Comparison of ENCODE assay signal across 2 cellular contexts in the genomic region with DNA sequence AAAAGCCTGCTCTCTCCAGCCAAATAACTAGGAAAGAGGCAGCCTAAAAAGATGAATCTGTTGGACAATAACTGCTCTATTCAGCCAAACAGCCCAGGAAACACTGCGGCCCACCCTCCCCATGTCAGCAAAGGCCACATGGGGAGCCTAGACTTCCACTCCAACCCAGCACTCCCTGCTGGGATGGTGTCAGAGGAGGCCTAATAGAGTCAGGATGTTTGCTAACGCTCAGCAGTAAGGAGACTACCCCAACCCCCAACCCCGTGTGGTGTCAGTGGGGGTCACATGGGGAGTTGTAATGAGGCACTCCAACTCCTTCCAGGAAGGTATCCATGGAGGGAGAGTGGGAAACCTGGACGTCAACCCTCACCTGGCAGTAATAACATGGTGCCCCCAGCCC.
TF ChIP-seq lines count a peak whose summit lies in the region.

No MANE protein-coding gene starts in this region.

TF ChIP-seq in GM23338, 12 proteins besides CTCF, POLR2A, EP300 and RAD21 (continued from another document):
- TF ChIP-seq EZH2 (IDR thresholded peaks at IDR 0.05; ENCODE audit: low read depth, unreplicated experiment) = no peak
- TF ChIP-seq POLR2AphosphoS5 (IDR thresholded peaks at IDR 0.05; ENCODE audit: low read depth) = no peak
- TF ChIP-seq NANOG (IDR thresholded peaks at IDR 0.05; ENCODE audit: borderline replicate concordance) = no peak
- no peak for TF ChIP-seq ZNF114 (CRISPR knock-in tag; IDR thresholded peaks at IDR 0.05)
- no peak for TF ChIP-seq EZH2phosphoT487 (IDR thresholded peaks at IDR 0.05; ENCODE audit: unreplicated experiment)
- TF ChIP-seq, protein P1, sequence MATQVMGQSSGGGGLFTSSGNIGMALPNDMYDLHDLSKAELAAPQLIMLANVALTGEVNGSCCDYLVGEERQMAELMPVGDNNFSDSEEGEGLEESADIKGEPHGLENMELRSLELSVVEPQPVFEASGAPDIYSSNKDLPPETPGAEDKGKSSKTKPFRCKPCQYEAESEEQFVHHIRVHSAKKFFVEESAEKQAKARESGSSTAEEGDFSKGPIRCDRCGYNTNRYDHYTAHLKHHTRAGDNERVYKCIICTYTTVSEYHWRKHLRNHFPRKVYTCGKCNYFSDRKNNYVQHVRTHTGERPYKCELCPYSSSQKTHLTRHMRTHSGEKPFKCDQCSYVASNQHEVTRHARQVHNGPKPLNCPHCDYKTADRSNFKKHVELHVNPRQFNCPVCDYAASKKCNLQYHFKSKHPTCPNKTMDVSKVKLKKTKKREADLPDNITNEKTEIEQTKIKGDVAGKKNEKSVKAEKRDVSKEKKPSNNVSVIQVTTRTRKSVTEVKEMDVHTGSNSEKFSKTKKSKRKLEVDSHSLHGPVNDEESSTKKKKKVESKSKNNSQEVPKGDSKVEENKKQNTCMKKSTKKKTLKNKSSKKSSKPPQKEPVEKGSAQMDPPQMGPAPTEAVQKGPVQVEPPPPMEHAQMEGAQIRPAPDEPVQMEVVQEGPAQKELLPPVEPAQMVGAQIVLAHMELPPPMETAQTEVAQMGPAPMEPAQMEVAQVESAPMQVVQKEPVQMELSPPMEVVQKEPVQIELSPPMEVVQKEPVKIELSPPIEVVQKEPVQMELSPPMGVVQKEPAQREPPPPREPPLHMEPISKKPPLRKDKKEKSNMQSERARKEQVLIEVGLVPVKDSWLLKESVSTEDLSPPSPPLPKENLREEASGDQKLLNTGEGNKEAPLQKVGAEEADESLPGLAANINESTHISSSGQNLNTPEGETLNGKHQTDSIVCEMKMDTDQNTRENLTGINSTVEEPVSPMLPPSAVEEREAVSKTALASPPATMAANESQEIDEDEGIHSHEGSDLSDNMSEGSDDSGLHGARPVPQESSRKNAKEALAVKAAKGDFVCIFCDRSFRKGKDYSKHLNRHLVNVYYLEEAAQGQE (IDR thresholded peaks at IDR 0.05; ENCODE audit: unreplicated experiment) = no peak
- TF ChIP-seq, protein P2, sequence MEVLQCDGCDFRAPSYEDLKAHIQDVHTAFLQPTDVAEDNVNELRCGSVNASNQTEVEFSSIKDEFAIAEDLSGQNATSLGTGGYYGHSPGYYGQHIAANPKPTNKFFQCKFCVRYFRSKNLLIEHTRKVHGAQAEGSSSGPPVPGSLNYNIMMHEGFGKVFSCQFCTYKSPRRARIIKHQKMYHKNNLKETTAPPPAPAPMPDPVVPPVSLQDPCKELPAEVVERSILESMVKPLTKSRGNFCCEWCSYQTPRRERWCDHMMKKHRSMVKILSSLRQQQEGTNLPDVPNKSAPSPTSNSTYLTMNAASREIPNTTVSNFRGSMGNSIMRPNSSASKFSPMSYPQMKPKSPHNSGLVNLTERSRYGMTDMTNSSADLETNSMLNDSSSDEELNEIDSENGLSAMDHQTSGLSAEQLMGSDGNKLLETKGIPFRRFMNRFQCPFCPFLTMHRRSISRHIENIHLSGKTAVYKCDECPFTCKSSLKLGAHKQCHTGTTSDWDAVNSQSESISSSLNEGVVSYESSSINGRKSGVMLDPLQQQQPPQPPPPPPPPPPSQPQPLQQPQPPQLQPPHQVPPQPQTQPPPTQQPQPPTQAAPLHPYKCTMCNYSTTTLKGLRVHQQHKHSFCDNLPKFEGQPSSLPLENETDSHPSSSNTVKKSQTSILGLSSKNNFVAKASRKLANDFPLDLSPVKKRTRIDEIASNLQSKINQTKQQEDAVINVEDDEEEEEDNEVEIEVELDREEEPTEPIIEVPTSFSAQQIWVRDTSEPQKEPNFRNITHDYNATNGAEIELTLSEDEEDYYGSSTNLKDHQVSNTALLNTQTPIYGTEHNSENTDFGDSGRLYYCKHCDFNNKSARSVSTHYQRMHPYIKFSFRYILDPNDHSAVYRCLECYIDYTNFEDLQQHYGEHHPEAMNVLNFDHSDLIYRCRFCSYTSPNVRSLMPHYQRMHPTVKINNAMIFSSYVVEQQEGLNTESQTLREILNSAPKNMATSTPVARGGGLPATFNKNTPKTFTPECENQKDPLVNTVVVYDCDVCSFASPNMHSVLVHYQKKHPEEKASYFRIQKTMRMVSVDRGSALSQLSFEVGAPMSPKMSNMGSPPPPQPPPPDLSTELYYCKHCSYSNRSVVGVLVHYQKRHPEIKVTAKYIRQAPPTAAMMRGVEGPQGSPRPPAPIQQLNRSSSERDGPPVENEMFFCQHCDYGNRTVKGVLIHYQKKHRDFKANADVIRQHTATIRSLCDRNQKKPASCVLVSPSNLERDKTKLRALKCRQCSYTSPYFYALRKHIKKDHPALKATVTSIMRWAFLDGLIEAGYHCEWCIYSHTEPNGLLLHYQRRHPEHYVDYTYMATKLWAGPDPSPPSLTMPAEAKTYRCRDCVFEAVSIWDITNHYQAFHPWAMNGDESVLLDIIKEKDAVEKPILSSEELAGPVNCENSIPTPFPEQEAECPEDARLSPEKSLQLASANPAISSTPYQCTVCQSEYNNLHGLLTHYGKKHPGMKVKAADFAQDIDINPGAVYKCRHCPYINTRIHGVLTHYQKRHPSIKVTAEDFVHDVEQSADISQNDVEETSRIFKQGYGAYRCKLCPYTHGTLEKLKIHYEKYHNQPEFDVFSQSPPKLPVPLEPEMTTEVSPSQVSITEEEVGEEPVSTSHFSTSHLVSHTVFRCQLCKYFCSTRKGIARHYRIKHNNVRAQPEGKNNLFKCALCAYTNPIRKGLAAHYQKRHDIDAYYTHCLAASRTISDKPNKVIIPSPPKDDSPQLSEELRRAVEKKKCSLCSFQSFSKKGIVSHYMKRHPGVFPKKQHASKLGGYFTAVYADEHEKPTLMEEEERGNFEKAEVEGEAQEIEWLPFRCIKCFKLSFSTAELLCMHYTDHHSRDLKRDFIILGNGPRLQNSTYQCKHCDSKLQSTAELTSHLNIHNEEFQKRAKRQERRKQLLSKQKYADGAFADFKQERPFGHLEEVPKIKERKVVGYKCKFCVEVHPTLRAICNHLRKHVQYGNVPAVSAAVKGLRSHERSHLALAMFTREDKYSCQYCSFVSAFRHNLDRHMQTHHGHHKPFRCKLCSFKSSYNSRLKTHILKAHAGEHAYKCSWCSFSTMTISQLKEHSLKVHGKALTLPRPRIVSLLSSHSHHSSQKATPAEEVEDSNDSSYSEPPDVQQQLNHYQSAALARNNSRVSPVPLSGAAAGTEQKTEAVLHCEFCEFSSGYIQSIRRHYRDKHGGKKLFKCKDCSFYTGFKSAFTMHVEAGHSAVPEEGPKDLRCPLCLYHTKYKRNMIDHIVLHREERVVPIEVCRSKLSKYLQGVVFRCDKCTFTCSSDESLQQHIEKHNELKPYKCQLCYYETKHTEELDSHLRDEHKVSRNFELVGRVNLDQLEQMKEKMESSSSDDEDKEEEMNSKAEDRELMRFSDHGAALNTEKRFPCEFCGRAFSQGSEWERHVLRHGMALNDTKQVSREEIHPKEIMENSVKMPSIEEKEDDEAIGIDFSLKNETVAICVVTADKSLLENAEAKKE (CRISPR knock-in tag; IDR thresholded peaks at IDR 0.05) = no peak
- no peak for TF ChIP-seq ZNF331 (CRISPR knock-in tag; IDR thresholded peaks at IDR 0.05; ENCODE audit: low read depth)
- TF ChIP-seq, protein P3, sequence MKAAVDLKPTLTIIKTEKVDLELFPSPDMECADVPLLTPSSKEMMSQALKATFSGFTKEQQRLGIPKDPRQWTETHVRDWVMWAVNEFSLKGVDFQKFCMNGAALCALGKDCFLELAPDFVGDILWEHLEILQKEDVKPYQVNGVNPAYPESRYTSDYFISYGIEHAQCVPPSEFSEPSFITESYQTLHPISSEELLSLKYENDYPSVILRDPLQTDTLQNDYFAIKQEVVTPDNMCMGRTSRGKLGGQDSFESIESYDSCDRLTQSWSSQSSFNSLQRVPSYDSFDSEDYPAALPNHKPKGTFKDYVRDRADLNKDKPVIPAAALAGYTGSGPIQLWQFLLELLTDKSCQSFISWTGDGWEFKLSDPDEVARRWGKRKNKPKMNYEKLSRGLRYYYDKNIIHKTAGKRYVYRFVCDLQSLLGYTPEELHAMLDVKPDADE (IDR thresholded peaks at IDR 0.05) = no peak

TF ChIP-seq in WTC11, 78 proteins besides CTCF, POLR2A, EP300 and RAD21 (continued from another document):
- TF ChIP-seq, protein P4, sequence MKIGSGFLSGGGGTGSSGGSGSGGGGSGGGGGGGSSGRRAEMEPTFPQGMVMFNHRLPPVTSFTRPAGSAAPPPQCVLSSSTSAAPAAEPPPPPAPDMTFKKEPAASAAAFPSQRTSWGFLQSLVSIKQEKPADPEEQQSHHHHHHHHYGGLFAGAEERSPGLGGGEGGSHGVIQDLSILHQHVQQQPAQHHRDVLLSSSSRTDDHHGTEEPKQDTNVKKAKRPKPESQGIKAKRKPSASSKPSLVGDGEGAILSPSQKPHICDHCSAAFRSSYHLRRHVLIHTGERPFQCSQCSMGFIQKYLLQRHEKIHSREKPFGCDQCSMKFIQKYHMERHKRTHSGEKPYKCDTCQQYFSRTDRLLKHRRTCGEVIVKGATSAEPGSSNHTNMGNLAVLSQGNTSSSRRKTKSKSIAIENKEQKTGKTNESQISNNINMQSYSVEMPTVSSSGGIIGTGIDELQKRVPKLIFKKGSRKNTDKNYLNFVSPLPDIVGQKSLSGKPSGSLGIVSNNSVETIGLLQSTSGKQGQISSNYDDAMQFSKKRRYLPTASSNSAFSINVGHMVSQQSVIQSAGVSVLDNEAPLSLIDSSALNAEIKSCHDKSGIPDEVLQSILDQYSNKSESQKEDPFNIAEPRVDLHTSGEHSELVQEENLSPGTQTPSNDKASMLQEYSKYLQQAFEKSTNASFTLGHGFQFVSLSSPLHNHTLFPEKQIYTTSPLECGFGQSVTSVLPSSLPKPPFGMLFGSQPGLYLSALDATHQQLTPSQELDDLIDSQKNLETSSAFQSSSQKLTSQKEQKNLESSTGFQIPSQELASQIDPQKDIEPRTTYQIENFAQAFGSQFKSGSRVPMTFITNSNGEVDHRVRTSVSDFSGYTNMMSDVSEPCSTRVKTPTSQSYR (CRISPR knock-in tag; IDR thresholded peaks at IDR 0.05) = no peak
- no peak for TF ChIP-seq ZNF219 (CRISPR knock-in tag; IDR thresholded peaks at IDR 0.05; ENCODE audit: borderline replicate concordance)
- TF ChIP-seq, protein P5, sequence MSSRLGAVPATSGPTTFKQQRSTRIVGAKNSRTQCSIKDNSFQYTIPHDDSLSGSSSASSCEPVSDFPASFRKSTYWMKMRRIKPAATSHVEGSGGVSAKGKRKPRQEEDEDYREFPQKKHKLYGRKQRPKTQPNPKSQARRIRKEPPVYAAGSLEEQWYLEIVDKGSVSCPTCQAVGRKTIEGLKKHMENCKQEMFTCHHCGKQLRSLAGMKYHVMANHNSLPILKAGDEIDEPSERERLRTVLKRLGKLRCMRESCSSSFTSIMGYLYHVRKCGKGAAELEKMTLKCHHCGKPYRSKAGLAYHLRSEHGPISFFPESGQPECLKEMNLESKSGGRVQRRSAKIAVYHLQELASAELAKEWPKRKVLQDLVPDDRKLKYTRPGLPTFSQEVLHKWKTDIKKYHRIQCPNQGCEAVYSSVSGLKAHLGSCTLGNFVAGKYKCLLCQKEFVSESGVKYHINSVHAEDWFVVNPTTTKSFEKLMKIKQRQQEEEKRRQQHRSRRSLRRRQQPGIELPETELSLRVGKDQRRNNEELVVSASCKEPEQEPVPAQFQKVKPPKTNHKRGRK (CRISPR knock-in tag; IDR thresholded peaks at IDR 0.05; ENCODE audit: borderline replicate concordance) = no peak
- TF ChIP-seq, protein P6, sequence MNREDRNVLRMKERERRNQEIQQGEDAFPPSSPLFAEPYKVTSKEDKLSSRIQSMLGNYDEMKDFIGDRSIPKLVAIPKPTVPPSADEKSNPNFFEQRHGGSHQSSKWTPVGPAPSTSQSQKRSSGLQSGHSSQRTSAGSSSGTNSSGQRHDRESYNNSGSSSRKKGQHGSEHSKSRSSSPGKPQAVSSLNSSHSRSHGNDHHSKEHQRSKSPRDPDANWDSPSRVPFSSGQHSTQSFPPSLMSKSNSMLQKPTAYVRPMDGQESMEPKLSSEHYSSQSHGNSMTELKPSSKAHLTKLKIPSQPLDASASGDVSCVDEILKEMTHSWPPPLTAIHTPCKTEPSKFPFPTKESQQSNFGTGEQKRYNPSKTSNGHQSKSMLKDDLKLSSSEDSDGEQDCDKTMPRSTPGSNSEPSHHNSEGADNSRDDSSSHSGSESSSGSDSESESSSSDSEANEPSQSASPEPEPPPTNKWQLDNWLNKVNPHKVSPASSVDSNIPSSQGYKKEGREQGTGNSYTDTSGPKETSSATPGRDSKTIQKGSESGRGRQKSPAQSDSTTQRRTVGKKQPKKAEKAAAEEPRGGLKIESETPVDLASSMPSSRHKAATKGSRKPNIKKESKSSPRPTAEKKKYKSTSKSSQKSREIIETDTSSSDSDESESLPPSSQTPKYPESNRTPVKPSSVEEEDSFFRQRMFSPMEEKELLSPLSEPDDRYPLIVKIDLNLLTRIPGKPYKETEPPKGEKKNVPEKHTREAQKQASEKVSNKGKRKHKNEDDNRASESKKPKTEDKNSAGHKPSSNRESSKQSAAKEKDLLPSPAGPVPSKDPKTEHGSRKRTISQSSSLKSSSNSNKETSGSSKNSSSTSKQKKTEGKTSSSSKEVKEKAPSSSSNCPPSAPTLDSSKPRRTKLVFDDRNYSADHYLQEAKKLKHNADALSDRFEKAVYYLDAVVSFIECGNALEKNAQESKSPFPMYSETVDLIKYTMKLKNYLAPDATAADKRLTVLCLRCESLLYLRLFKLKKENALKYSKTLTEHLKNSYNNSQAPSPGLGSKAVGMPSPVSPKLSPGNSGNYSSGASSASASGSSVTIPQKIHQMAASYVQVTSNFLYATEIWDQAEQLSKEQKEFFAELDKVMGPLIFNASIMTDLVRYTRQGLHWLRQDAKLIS (CRISPR knock-in tag; IDR thresholded peaks at IDR 0.05; ENCODE audit: borderline replicate concordance) = no peak
- TF ChIP-seq NR2C2 (CRISPR knock-in tag; IDR thresholded peaks at IDR 0.05) = no peak
